ENCODE assay signal across 17 cellular contexts in the genomic region with DNA sequence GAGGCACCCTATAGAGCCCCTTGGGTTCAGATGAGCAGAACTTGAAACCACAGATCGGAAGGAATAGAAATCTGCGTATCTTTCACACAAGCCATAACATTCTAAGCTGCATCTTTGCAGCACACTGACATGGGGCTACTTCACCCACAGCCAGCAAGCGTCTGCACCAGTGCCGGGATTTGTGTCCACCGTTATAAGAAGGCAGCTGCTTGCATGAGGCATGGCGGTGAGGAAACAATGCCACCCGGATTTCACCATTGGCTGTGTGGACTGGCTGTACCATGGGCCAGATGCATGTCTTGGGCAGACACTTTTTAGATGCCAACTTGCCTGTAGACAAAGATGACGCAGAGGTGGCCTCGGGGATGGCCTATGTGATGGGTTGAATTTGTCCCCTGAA. TPM values are rescaled to one million over a fixed set of nuclear protein-coding genes. Genes with fewer than 3 reads are reported as not detected.
"Had no signal": no experiment of that assay in that cellular context is flagged by ENCODE, and none has a peak within 500 bp of the region (broad histone marks: within the 10 kb centered on the region; RNA-seq: fewer than 3 reads in every experiment).

No MANE protein-coding gene starts in this region.

RNA-seq across cellular contexts. Expression of gene CDRT15L2, which starts 20.5 kb away (rescaled TPM):
- total RNA-seq: naive thymus-derived CD4-positive, alpha-beta T cell; natural killer cell; omental fat pad; osteocyte; pancreas; posterior vena cava; prostate gland; pulmonary artery endothelial cell; right atrium auricular region; sciatic nerve; smooth muscle cell; spleen; transverse colon; upper lobe of right lung; vagina had no signal
- polyA plus RNA-seq: naive thymus-derived CD4-positive, alpha-beta T cell; neural cell; pancreas; smooth muscle cell; spleen; thymus had no signal
